In the genomic region with DNA sequence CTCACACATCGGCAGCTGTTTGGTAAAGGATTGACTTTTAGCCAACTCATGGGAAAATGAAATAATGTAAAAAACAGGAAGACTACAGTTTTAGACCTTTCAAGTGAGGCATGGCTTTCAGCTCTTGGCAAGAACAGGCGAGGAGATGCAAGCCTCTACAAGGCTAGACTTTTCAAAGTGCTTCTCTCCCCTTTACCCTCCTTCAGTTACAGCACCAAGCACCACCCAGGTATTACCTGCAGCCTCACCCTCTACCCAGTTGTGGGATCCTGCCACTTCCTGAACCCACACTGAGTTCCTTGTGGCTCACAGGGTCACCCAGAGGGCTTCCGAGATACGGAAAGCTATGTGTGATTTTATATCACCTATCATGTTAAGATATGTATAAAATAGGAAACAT, we compare ENCODE assay signal across 16 cellular contexts. TPM values are rescaled to one million over a fixed set of nuclear protein-coding genes. Genes with fewer than 3 reads are reported as not detected.
DNase-seq lines count a peak whose midpoint lies in the region; FAIRE-seq and TF ChIP-seq lines count a peak whose summit lies in the region.
"Had no signal": no experiment of that assay in that cellular context is flagged by ENCODE, and none has a peak within 500 bp of the region (broad histone marks: within the 10 kb centered on the region; RNA-seq: fewer than 3 reads in every experiment).

No MANE protein-coding gene starts in this region.

- 52% methylated on average over 4 of the region's 4 CpGs for WGBS in mammary epithelial cell (ENCODE audit: low coverage, missing lambda C conversion rate)

- H3K27ac ChIP-seq in mammary epithelial cell (ENCODE audit: insufficient read depth, low read depth, low read length) (no peak overlapping the region), breast epithelium (no peak overlapping the region), keratinocyte (ENCODE audit: control insufficient read depth, insufficient read depth, low read length) (no peak overlapping the region)
- H3K27ac ChIP-seq: 22Rv1, BLaER1, GM23248 had no signal

- no peaks in the 10 kb centered on the region for H3K4me1 Mint-ChIP-seq in chondrocyte (ENCODE audit: low read depth)
- H3K4me1 Mint-ChIP-seq: CD4-positive, CD25-positive, alpha-beta regulatory T cell had no signal

- no peak for TF ChIP-seq CTCF in mammary epithelial cell (conservative IDR thresholded peaks at IDR 0.05 in 1 of 2, IDR thresholded peaks at IDR 0.05 in 1 of 2; ENCODE audit: extremely low read depth in 1 of 2, insufficient read depth in 1 of 2, low read depth in 1 of 2, low read length in 2 of 2)
- TF ChIP-seq CTCF in breast epithelium (IDR thresholded peaks at IDR 0.05) = no peak
- no peak for TF ChIP-seq CTCF in epithelial cell of esophagus (IDR thresholded peaks at IDR 0.05; ENCODE audit: insufficient read depth, low read depth, low read length, missing control alignments)
- no peak for TF ChIP-seq CTCF in keratinocyte (optimal IDR thresholded peaks at IDR 0.05 in 1 of 3, IDR thresholded peaks at IDR 0.05 in 1 of 3, conservative IDR thresholded peaks at IDR 0.05 in 1 of 3; ENCODE audit: extremely low read depth in 1 of 3, insufficient read depth in 2 of 3, low read length in 3 of 3)
- no peak for TF ChIP-seq CTCF in chondrocyte (IDR thresholded peaks at IDR 0.05)

- H3K79me2 ChIP-seq in mammary epithelial cell (ENCODE audit: insufficient read depth, low read length) = no peaks in the 10 kb centered on the region
- H3K79me2 ChIP-seq in keratinocyte (ENCODE audit: control insufficient read depth, insufficient read depth, low read length) = no peaks in the 10 kb centered on the region

- H4K20me1 ChIP-seq in mammary epithelial cell (ENCODE audit: insufficient read depth, low read length) (no peaks in the 10 kb centered on the region), keratinocyte (ENCODE audit: control insufficient read depth, extremely low read depth, insufficient read depth, low read length) (no peaks in the 10 kb centered on the region)
- H4K20me1 ChIP-seq: BLaER1 had no signal

- H3K9ac ChIP-seq in mammary epithelial cell (ENCODE audit: insufficient read depth, low read length) = no peak overlapping the region
- H3K9ac ChIP-seq in keratinocyte (ENCODE audit: control insufficient read depth, extremely low read depth, insufficient read depth, low read length) = no peak overlapping the region
- H3K9ac ChIP-seq: BLaER1, GM23248 had no signal

- peaks cover 16% of the 10 kb centered on the region for H3K27me3 Mint-ChIP-seq in chondrocyte (ENCODE audit: low read depth)

- H3K36me3 ChIP-seq in mammary epithelial cell (ENCODE audit: insufficient read depth, low read length) = no peaks in the 10 kb centered on the region
- no peaks in the 10 kb centered on the region for H3K36me3 ChIP-seq in breast epithelium
- no peaks in the 10 kb centered on the region for H3K36me3 ChIP-seq in keratinocyte (ENCODE audit: control insufficient read depth in 2 of 2, extremely low read depth in 1 of 2, insufficient read depth in 2 of 2, low read length in 2 of 2)
- H3K36me3 ChIP-seq: BLaER1 had no signal

- H3K9me3 Mint-ChIP-seq in chondrocyte (ENCODE audit: low read depth) = peaks cover 16% of the 10 kb centered on the region

- H3K27ac Mint-ChIP-seq in chondrocyte (ENCODE audit: unreplicated experiment) = no peak overlapping the region
- H3K27ac Mint-ChIP-seq: CD4-positive, CD25-positive, alpha-beta regulatory T cell had no signal

- no peaks in the 10 kb centered on the region for H3K27me3 ChIP-seq in mammary epithelial cell (ENCODE audit: insufficient read depth, low read length)
- peaks cover 0 to 5% of the 10 kb centered on the region in 2 donors for H3K27me3 ChIP-seq in breast epithelium
- H3K27me3 ChIP-seq in keratinocyte (ENCODE audit: control insufficient read depth, extremely low read depth, insufficient read depth, low read length) = no peaks in the 10 kb centered on the region
- H3K27me3 ChIP-seq: BLaER1 had no signal

- BruUV-seq in mammary epithelial cell (replicated peaks; lab: Mats Ljungman, UMichigan) = no TSS peak

- FAIRE-seq in keratinocyte (lab: Jason Lieb, UNC) = peak; percentile 90
- FAIRE-seq: H54 had no signal

- CTCF ChIA-PET in mammary epithelial cell (lab: Charles Lee; ENCODE audit: low non-redundant PET) = no interaction called here

- peak overlapping the region; percentile 12 for H2AFZ ChIP-seq in mammary epithelial cell (ENCODE audit: low read depth, low read length)
- H2AFZ ChIP-seq in keratinocyte (ENCODE audit: control insufficient read depth, low read length) = peak overlapping the region; percentile 53
- H2AFZ ChIP-seq: GM23248 had no signal

- no peaks in the 10 kb centered on the region for H3K9me1 ChIP-seq in keratinocyte (ENCODE audit: control insufficient read depth, extremely low read depth, insufficient read depth, low read length)

- H3K36me3 Mint-ChIP-seq in chondrocyte (ENCODE audit: low read depth) = peaks cover 3% of the 10 kb centered on the region
- H3K36me3 Mint-ChIP-seq: CD4-positive, CD25-positive, alpha-beta regulatory T cell had no signal

- in situ Hi-C loops in mammary epithelial cell (cut with MboI; ENCODE audit: low sequenced_read_pairs in 2 of 2) = no loop called here

- intact Hi-C loops in mammary epithelial cell (cut with micrococcal nuclease) = no loop called here
- intact Hi-C loops in breast epithelium (cut with DNase I; ENCODE audit: low total_unique reads) = no loop called here

- TF ChIP-seq POLR2A in breast epithelium (IDR thresholded peaks at IDR 0.05) = no peak

- H3K9me3 ChIP-seq in mammary epithelial cell (replicated peaks; ENCODE audit: insufficient read depth, low read length) (peaks cover 6% of the 10 kb centered on the region), breast epithelium (peaks cover 8 to 13% of the 10 kb centered on the region in 2 donors), keratinocyte (ENCODE audit: control insufficient read depth, low read depth, low read length) (peaks cover under 1% of the 10 kb centered on the region)

- DNase-seq in mammary epithelial cell (peak; percentile 34), breast epithelium (ENCODE audit: low spot score in 2 of 2) (no peak), epithelial cell of esophagus (ENCODE audit: low read depth) (peak; percentile 79), keratinocyte (ENCODE audit: low read depth, low spot score) (no peak), nucleus accumbens (lab: John Stamatoyannopoulos, UW) (no peak), NCI-H748 (lab: John Stamatoyannopoulos, UW; ENCODE audit: unreplicated experiment) (no peak), chondrocyte (ENCODE audit: low spot score) (no peak)
- no peak for DNase-seq in stimulated activated CD4-positive, alpha-beta T cell treated with anti-CD3 and anti-CD28 coated beads, Interleukin-2, amount 100 ng/mL, for 48 hours
- DNase-seq: CD4-positive, CD25-positive, alpha-beta regulatory T cell; DMS 273 treated with DMSO at 0.1 percent for 48 hours; GM23248 had no signal

- H3K4me2 ChIP-seq in mammary epithelial cell (ENCODE audit: insufficient read depth, low read depth, low read length) = peak overlapping the region; percentile 6
- peak overlapping the region; percentile 68 for H3K4me2 ChIP-seq in keratinocyte (ENCODE audit: control insufficient read depth, extremely low read depth, insufficient read depth, low read depth, low read length)
- H3K4me2 ChIP-seq: BLaER1 had no signal

- H3K4me1 ChIP-seq in mammary epithelial cell (ENCODE audit: insufficient read depth, low read length) (no peaks in the 10 kb centered on the region), breast epithelium (no peaks in the 10 kb centered on the region), keratinocyte (ENCODE audit: control insufficient read depth, extremely low read depth, insufficient read depth, low read length) (peaks cover 11% of the 10 kb centered on the region)
- H3K4me1 ChIP-seq: BLaER1 had no signal

- H3K4me3 ChIP-seq in mammary epithelial cell (replicated peaks in 1 of 3; ENCODE audit: insufficient read depth in 1 of 3, low read depth in 2 of 3, low read length in 3 of 3) = no peak overlapping the region
- no peak overlapping the region for H3K4me3 ChIP-seq in breast epithelium
- H3K4me3 ChIP-seq in epithelial cell of esophagus (ENCODE audit: low read length) = no peak overlapping the region
- H3K4me3 ChIP-seq in keratinocyte (ENCODE audit: control insufficient read depth in 2 of 3, extremely low read depth in 1 of 3, insufficient read depth in 2 of 3, low read depth in 1 of 3, low read length in 3 of 3) = no peak overlapping the region
- H3K4me3 ChIP-seq: BLaER1, GM23248 had no signal

- no peak overlapping the region for H3K4me3 Mint-ChIP-seq in chondrocyte (ENCODE audit: unreplicated experiment)
- H3K4me3 Mint-ChIP-seq: CD4-positive, CD25-positive, alpha-beta regulatory T cell had no signal

- dilution Hi-C loops in mammary epithelial cell (cut with HindIII; ENCODE audit: low sequenced_read_pairs) = no loop called here
- dilution Hi-C loops in keratinocyte (cut with MboI; ENCODE audit: extremely low pct_ligation_motif_present, low sequenced_read_pairs) = no loop called here

RNA-seq across cellular contexts. Expression of gene UGT1A10, which starts 14.7 kb away (rescaled TPM):
- not detected for total RNA-seq in mammary epithelial cell
- polyA plus RNA-seq in mammary epithelial cell = not detected
- polyA minus RNA-seq in mammary epithelial cell = not detected
- total RNA-seq in breast epithelium = not detected
- polyA plus RNA-seq in keratinocyte = 1.8 to 2.4 TPM (median 2.0 TPM) in 3 replicates
- polyA plus RNA-seq in keratinocyte (2011; ENCODE audit: low read depth) = not detected
- 1.7 and 2.5 TPM in 2 replicates for polyA plus RNA-seq in keratinocyte (2011; cell fraction: cytosol; rRNA removed)
- polyA plus RNA-seq in keratinocyte (2011; cell fraction: nucleus; rRNA removed) = 1.8 and 2.6 TPM in 2 replicates
- polyA plus RNA-seq in keratinocyte (2012; ENCODE audit: low replicate concordance) = 0.68 TPM in 1 of 2 replicates, not detected in the other
- 0.36 to 1.4 TPM (median 0.56 TPM) in 3 replicates for polyA minus RNA-seq in keratinocyte
- 2.3 TPM for polyA minus RNA-seq in keratinocyte (2011; cell fraction: cytosol; rRNA and poly(A)+ RNA removed)
- 0.74 and 1.2 TPM in 2 replicates for polyA minus RNA-seq in keratinocyte (2011; cell fraction: nucleus; rRNA and poly(A)+ RNA removed)
- not detected in 3 replicates for total RNA-seq in chondrocyte
- total RNA-seq: A673; CD4-positive, CD25-positive, alpha-beta regulatory T cell; GM23248 had no signal
- polyA plus RNA-seq: CD4-positive, CD25-positive, alpha-beta regulatory T cell; GM23248 had no signal

RNA-seq across cellular contexts. Expression of gene UGT1A9, which starts 20.7 kb away (rescaled TPM):
- total RNA-seq in mammary epithelial cell (not detected), breast epithelium (not detected), chondrocyte (0.10 TPM in 1 of 3 replicates, not detected in the others)
- polyA plus RNA-seq in mammary epithelial cell (not detected), keratinocyte (not detected in 3 replicates)
- polyA minus RNA-seq in mammary epithelial cell (not detected), keratinocyte (not detected in 3 replicates)
- polyA plus RNA-seq in keratinocyte (2011; ENCODE audit: low read depth) = not detected
- not detected in 2 replicates for polyA plus RNA-seq in keratinocyte (2011; cell fraction: cytosol; rRNA removed)
- 0.05 and 0.11 TPM in 2 replicates for polyA plus RNA-seq in keratinocyte (2011; cell fraction: nucleus; rRNA removed)
- not detected in 2 replicates for polyA plus RNA-seq in keratinocyte (2012; ENCODE audit: low replicate concordance)
- not detected for polyA minus RNA-seq in keratinocyte (2011; cell fraction: cytosol; rRNA and poly(A)+ RNA removed)
- polyA minus RNA-seq in keratinocyte (2011; cell fraction: nucleus; rRNA and poly(A)+ RNA removed) = not detected in 2 replicates
- total RNA-seq: A673; CD4-positive, CD25-positive, alpha-beta regulatory T cell; GM23248 had no signal
- polyA plus RNA-seq: CD4-positive, CD25-positive, alpha-beta regulatory T cell; GM23248 had no signal

RNA-seq across cellular contexts. Expression of gene UGT1A7, which starts 30.7 kb away (rescaled TPM):
- under 1 TPM; 0.61 to 0.83 TPM for total RNA-seq in mammary epithelial cell
- not detected for polyA plus RNA-seq in mammary epithelial cell
- not detected for polyA minus RNA-seq in mammary epithelial cell
- total RNA-seq in breast epithelium = not detected
- 0.19 to 1.2 TPM (median 0.87 TPM) in 3 replicates for polyA plus RNA-seq in keratinocyte
- 3.0 TPM for polyA plus RNA-seq in keratinocyte (2011; ENCODE audit: low read depth)
- 0.33 TPM in 1 of 2 replicates, not detected in the other for polyA plus RNA-seq in keratinocyte (2011; cell fraction: cytosol; rRNA removed)
- 2.2 and 3.0 TPM in 2 replicates for polyA plus RNA-seq in keratinocyte (2011; cell fraction: nucleus; rRNA removed)
- 0.18 and 2.9 TPM in 2 replicates for polyA plus RNA-seq in keratinocyte (2012; ENCODE audit: low replicate concordance)
- 0.95 to 7.2 TPM (median 2.1 TPM) in 3 replicates for polyA minus RNA-seq in keratinocyte
- 3.3 TPM for polyA minus RNA-seq in keratinocyte (2011; cell fraction: cytosol; rRNA and poly(A)+ RNA removed)
- polyA minus RNA-seq in keratinocyte (2011; cell fraction: nucleus; rRNA and poly(A)+ RNA removed) = 5.8 and 13.6 TPM in 2 replicates
- 0.12 to 0.23 TPM in 2 of 3 replicates, not detected in the other for total RNA-seq in chondrocyte
- total RNA-seq: A673; CD4-positive, CD25-positive, alpha-beta regulatory T cell; GM23248 had no signal
- polyA plus RNA-seq: CD4-positive, CD25-positive, alpha-beta regulatory T cell; GM23248 had no signal

RNA-seq across cellular contexts. Expression of gene UGT1A8, which starts 33.5 kb away (rescaled TPM):
- under 1 TPM in 1 of 2 donors, not detected in 1; under 0.01 TPM for total RNA-seq in mammary epithelial cell
- polyA plus RNA-seq in mammary epithelial cell = not detected
- polyA minus RNA-seq in mammary epithelial cell = not detected
- not detected for total RNA-seq in breast epithelium
- 0.41 to 0.64 TPM (median 0.63 TPM) in 3 replicates for polyA plus RNA-seq in keratinocyte
- not detected for polyA plus RNA-seq in keratinocyte (2011; ENCODE audit: low read depth)
- 0.45 and 1.3 TPM in 2 replicates for polyA plus RNA-seq in keratinocyte (2011; cell fraction: cytosol; rRNA removed)
- 0.16 and 0.19 TPM in 2 replicates for polyA plus RNA-seq in keratinocyte (2011; cell fraction: nucleus; rRNA removed)
- polyA plus RNA-seq in keratinocyte (2012; ENCODE audit: low replicate concordance) = 0.29 and 0.51 TPM in 2 replicates
- polyA minus RNA-seq in keratinocyte = 0.26 TPM in 1 of 3 replicates, not detected in the others
- polyA minus RNA-seq in keratinocyte (2011; cell fraction: cytosol; rRNA and poly(A)+ RNA removed) = not detected
- polyA minus RNA-seq in keratinocyte (2011; cell fraction: nucleus; rRNA and poly(A)+ RNA removed) = 0.31 TPM in 1 of 2 replicates, not detected in the other
- not detected in 3 replicates for total RNA-seq in chondrocyte
- total RNA-seq: A673; CD4-positive, CD25-positive, alpha-beta regulatory T cell; GM23248 had no signal
- polyA plus RNA-seq: CD4-positive, CD25-positive, alpha-beta regulatory T cell; GM23248 had no signal

RNA-seq across cellular contexts. Expression of gene UGT1A6, which starts 41.7 kb away (rescaled TPM):
- total RNA-seq in mammary epithelial cell = 10 to 100 TPM in 1 of 2 donors, 1 to 10 TPM in 1; 5.6 to 10.5 TPM
- 1.9 TPM for polyA plus RNA-seq in mammary epithelial cell
- polyA minus RNA-seq in mammary epithelial cell = not detected
- total RNA-seq in breast epithelium = not detected
- 133 to 154 TPM (median 152 TPM) in 3 replicates for polyA plus RNA-seq in keratinocyte
- 15.8 TPM for polyA plus RNA-seq in keratinocyte (2011; ENCODE audit: low read depth)
- polyA plus RNA-seq in keratinocyte (2011; cell fraction: cytosol; rRNA removed) = 176 and 179 TPM in 2 replicates
- 157 and 158 TPM in 2 replicates for polyA plus RNA-seq in keratinocyte (2011; cell fraction: nucleus; rRNA removed)
- 42.8 and 103 TPM in 2 replicates for polyA plus RNA-seq in keratinocyte (2012; ENCODE audit: low replicate concordance)
- polyA minus RNA-seq in keratinocyte = 57.6 to 151 TPM (median 113 TPM) in 3 replicates
- 104 TPM for polyA minus RNA-seq in keratinocyte (2011; cell fraction: cytosol; rRNA and poly(A)+ RNA removed)
- 89.6 and 174 TPM in 2 replicates for polyA minus RNA-seq in keratinocyte (2011; cell fraction: nucleus; rRNA and poly(A)+ RNA removed)
- total RNA-seq in chondrocyte = 0.17 TPM in 1 of 3 replicates, not detected in the others
- total RNA-seq: A673; CD4-positive, CD25-positive, alpha-beta regulatory T cell; Daoy; GM23248 had no signal
- polyA plus RNA-seq: CD4-positive, CD25-positive, alpha-beta regulatory T cell; GM23248 had no signal

Comparison
In these comparisons a context has a peak if more than half of its experiments do, and no peak if none do; other contexts are left out.
1. DNase-seq: peak in mammary epithelial cell (single experiment) and epithelial cell of esophagus (single experiment); none in breast epithelium (0 of 2), keratinocyte (single experiment), nucleus accumbens (0 of 56), NCI-H748 (single experiment), chondrocyte (single experiment) and stimulated activated CD4-positive, alpha-beta T cell treated with anti-CD3 and anti-CD28 coated beads, Interleukin-2, amount 100 ng/mL, for 48 hours (0 of 2).